9 cellular contexts compared by ENCODE assay signal in the genomic region with DNA sequence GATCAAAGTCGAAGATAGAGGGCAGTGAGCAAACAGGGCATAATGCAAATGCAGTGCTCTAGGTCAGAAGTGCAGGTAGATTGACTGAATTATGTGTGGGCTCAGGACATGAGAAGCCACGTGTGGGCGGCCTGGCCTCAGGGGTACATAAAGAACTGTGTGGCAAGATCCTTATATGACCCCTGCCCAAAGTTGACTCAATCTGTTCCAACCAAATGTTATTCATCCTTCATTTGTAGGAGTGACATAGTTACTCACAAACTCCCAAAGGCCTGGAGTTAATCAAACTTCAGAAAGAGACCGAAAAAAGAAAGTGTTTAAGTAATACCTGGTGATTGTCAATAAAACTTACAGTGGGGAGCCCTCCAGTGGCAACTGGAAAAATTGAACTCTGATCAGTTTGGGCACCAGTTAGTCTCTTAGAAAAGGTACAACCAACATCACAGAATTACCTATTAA.
A peak's percentile ranks its signal among the peaks of the same experiment; 100 is the strongest.
DNase-seq lines count a peak whose midpoint lies in the region; ATAC-seq and TF ChIP-seq lines count a peak whose summit lies in the region.
"Had no signal": no experiment of that assay in that cellular context is flagged by ENCODE, and none has a peak within 500 bp of the region (broad histone marks: within the 10 kb centered on the region; RNA-seq: fewer than 3 reads in every experiment).

No MANE protein-coding gene starts in this region.

- peak; percentile 3 for DNase-seq in BJ (ENCODE audit: low read depth)
- no peak for DNase-seq in RWPE2 (ENCODE audit: low spot score)
- peak; percentile 26 for DNase-seq in glomerular visceral epithelial cell (ENCODE audit: extremely low spot score)
- DNase-seq in stromal cell of bone marrow (ENCODE audit: low read depth): peak; percentile 49
- DNase-seq in Peyer's patch: no peak
- DNase-seq: upper lobe of left lung had no signal

- POLR2A ChIA-PET in BJ (lab: Charles Lee): no interaction called here

- TF ChIP-seq POLR2A in Peyer's patch (IDR thresholded peaks at IDR 0.05): no peak

- H3K9me3 ChIP-seq in RWPE2 (ENCODE audit: severe bottlenecking) (no peaks in the 10 kb centered on the region), Peyer's patch (no peaks in the 10 kb centered on the region)
- H3K9me3 ChIP-seq: upper lobe of left lung had no signal

- H3K4me1 ChIP-seq in RWPE2 (ENCODE audit: insufficient read depth, poor library complexity, severe bottlenecking) (no peaks in the 10 kb centered on the region), Peyer's patch (no peaks in the 10 kb centered on the region)
- H3K4me1 ChIP-seq: upper lobe of left lung had no signal

- H3K27ac ChIP-seq in RWPE2 (ENCODE audit: poor library complexity, severe bottlenecking) (no peak overlapping the region), Peyer's patch (no peak overlapping the region)
- H3K27ac ChIP-seq: upper lobe of left lung had no signal

- H3K4me3 ChIP-seq in BJ (ENCODE audit: low read depth, low read length) (no peak overlapping the region), RWPE2 (ENCODE audit: severe bottlenecking) (no peak overlapping the region), Peyer's patch (no peak overlapping the region)
- H3K4me3 ChIP-seq: upper lobe of left lung had no signal

- H3K36me3 ChIP-seq in BJ (ENCODE audit: control insufficient read depth, insufficient read depth, low read length) (no peaks in the 10 kb centered on the region), RWPE2 (ENCODE audit: low read depth) (no peaks in the 10 kb centered on the region), Peyer's patch (no peaks in the 10 kb centered on the region)
- H3K36me3 ChIP-seq: upper lobe of left lung had no signal

- TF ChIP-seq CTCF in BJ (IDR thresholded peaks at IDR 0.05; ENCODE audit: insufficient read depth, low read depth, low read length): peak; percentile 50
- TF ChIP-seq CTCF in RWPE2 (IDR thresholded peaks at IDR 0.05; ENCODE audit: poor library complexity, severe bottlenecking): peak; percentile 49
- peak in 3 of 6 experiments; percentile 32 to 43 (median 39) for TF ChIP-seq CTCF in Peyer's patch (IDR thresholded peaks at IDR 0.05)

- CTCF ChIA-PET in BJ (lab: Yijun Ruan, JAX): interaction anchor here (0.7 to 1.2 kb wide), 3 partner anchors 126 to 1266 kb away, joined by 3 read pairs; no protein-coding TSS in a partner anchor

- peak; percentile 75 for ATAC-seq in GM18867 (IDR thresholded peaks at IDR 0.05; ENCODE audit: unreplicated experiment)
- no peak for ATAC-seq in RWPE2 (ENCODE audit: low read depth)
- no peak for ATAC-seq in GM21529 (IDR thresholded peaks at IDR 0.05; ENCODE audit: unreplicated experiment)
- no peak for ATAC-seq in HG02970 (IDR thresholded peaks at IDR 0.05; ENCODE audit: low FRiP score, unreplicated experiment)

- H3K27me3 ChIP-seq in BJ (ENCODE audit: control insufficient read depth, insufficient read depth, low read length) (no peaks in the 10 kb centered on the region), RWPE2 (ENCODE audit: insufficient read depth, poor library complexity, severe bottlenecking) (no peaks in the 10 kb centered on the region), Peyer's patch (no peaks in the 10 kb centered on the region)
- H3K27me3 ChIP-seq: upper lobe of left lung had no signal

Comparison
In these comparisons a context has a peak if more than half of its experiments do, and no peak if none do; other contexts are left out.
1. DNase-seq: peak in BJ (single experiment), glomerular visceral epithelial cell (single experiment) and stromal cell of bone marrow (single experiment); none in RWPE2 (single experiment) and Peyer's patch (0 of 3).